Comparison of ENCODE assay signal across 30 cellular contexts in genomic region chr14:80385340-80385739, GRCh38.
"Had no signal": no experiment of that assay in that cellular context is flagged by ENCODE, and none has a peak within 500 bp of the region (broad histone marks: within the 10 kb centered on the region; RNA-seq: fewer than 3 reads in every experiment).

No MANE protein-coding gene starts in this region.

- H3K36me3 ChIP-seq: MG63, WERI-Rb-1 had no signal

- H3K9me3 Mint-ChIP-seq: activated CD4-positive, alpha-beta memory T cell treated with anti-CD3 and anti-CD28 coated beads, Interleukin-2, amount 10 ng/mL, durations not matched to agents 7 days and 5 days; activated naive CD4-positive, alpha-beta T cell treated with anti-CD3 and anti-CD28 coated beads for 36 hours; activated naive CD8-positive, alpha-beta T cell treated with anti-CD3 and anti-CD28 coated beads for 36 hours; activated T-helper 17 cell treated with anti-CD3 and anti-CD28 coated beads, Interleukin-2, amount 50 U/mL, for 72 hours had no signal

- H3K4me3 Mint-ChIP-seq: activated CD4-positive, alpha-beta memory T cell treated with anti-CD3 and anti-CD28 coated beads, Interleukin-2, amount 10 ng/mL, durations not matched to agents 7 days and 5 days; activated CD4-positive, alpha-beta T cell treated with anti-CD3 and anti-CD28 coated beads for 36 hours; activated naive CD4-positive, alpha-beta T cell treated with anti-CD3 and anti-CD28 coated beads for 36 hours; activated naive CD8-positive, alpha-beta T cell treated with anti-CD3 and anti-CD28 coated beads for 36 hours; activated T-helper 17 cell treated with anti-CD3 and anti-CD28 coated beads, Interleukin-2, amount 50 U/mL, for 72 hours; T-cell had no signal

- H3K27me3 Mint-ChIP-seq: activated CD4-positive, alpha-beta memory T cell treated with anti-CD3 and anti-CD28 coated beads, Interleukin-2, amount 10 ng/mL, durations not matched to agents 7 days and 5 days; activated CD4-positive, alpha-beta T cell treated with anti-CD3 and anti-CD28 coated beads for 36 hours; activated naive CD8-positive, alpha-beta T cell treated with anti-CD3 and anti-CD28 coated beads for 36 hours had no signal

- H3K27me3 ChIP-seq: MG63 had no signal

- H3K36me3 Mint-ChIP-seq: activated naive CD8-positive, alpha-beta T cell treated with anti-CD3 and anti-CD28 coated beads for 36 hours; T-cell had no signal

- ATAC-seq: activated CD4-positive, alpha-beta T cell treated with anti-CD3 and anti-CD28 coated beads for 36 hours; activated T-helper 17 cell treated with anti-CD3 and anti-CD28 coated beads, Interleukin-2, amount 50 U/mL, for 72 hours; Panc1; Right ventricle myocardium inferior; T-cell had no signal

- H3K9me3 ChIP-seq: MG63 had no signal

- FAIRE-seq: TTC549 had no signal

- H3K4me3 ChIP-seq: MG63, SK-N-MC had no signal

- DNase-seq: activated CD4-positive, alpha-beta memory T cell treated with anti-CD3 and anti-CD28 coated beads, Interleukin-2, amount 10 ng/mL, durations not matched to agents 7 days and 5 days; activated CD4-positive, alpha-beta T cell treated with anti-CD3 and anti-CD28 coated beads for 36 hours; activated CD4-positive, alpha-beta T cell treated with anti-CD3 and anti-CD28 coated beads, Interleukin-2, amount 50 U/mL, for 1 hour; activated gamma-delta T cell; activated naive CD4-positive, alpha-beta T cell treated with anti-CD3 and anti-CD28 coated beads for 36 hours; activated naive CD8-positive, alpha-beta T cell treated with anti-CD3 and anti-CD28 coated beads for 36 hours; activated T-cell treated with anti-CD3 and anti-CD28 coated beads for 4 hours; activated T-cell treated with anti-CD3 and anti-CD28 coated beads, Interleukin-2, amount 50 U/mL, for 48 hours; caudate nucleus; MG63; MV-4-11; NCI-H1092 treated with DMSO at 0.1 percent for 48 hours; NCI-H1417 treated with DMSO at 0.1 percent for 48 hours; NCI-H187; NCI-H2081; NCI-H446 treated with DMSO at 0.1 percent for 48 hours; NCI-H524 treated with DMSO at 0.1 percent for 48 hours; NCI-H774; NK-92 treated with Interleukin-12 subunit alpha and Interleukin-12 subunit beta, amount 100 ng/mL, for 24 hours; OCI-M1; RPMI8226; T-cell; T-helper 2 cell; T1000; WERI-Rb-1 had no signal

- H3K27ac ChIP-seq: SK-N-MC, WERI-Rb-1 had no signal

- H3K4me1 Mint-ChIP-seq: activated CD4-positive, alpha-beta memory T cell treated with anti-CD3 and anti-CD28 coated beads, Interleukin-2, amount 10 ng/mL, durations not matched to agents 7 days and 5 days; activated CD4-positive, alpha-beta T cell treated with anti-CD3 and anti-CD28 coated beads for 36 hours; activated naive CD8-positive, alpha-beta T cell treated with anti-CD3 and anti-CD28 coated beads for 36 hours; activated T-helper 17 cell treated with anti-CD3 and anti-CD28 coated beads, Interleukin-2, amount 50 U/mL, for 72 hours; T-cell had no signal

- H3K27ac Mint-ChIP-seq: activated CD4-positive, alpha-beta memory T cell treated with anti-CD3 and anti-CD28 coated beads, Interleukin-2, amount 10 ng/mL, durations not matched to agents 7 days and 5 days; activated CD4-positive, alpha-beta T cell treated with anti-CD3 and anti-CD28 coated beads for 36 hours; activated naive CD4-positive, alpha-beta T cell treated with anti-CD3 and anti-CD28 coated beads for 36 hours; activated naive CD8-positive, alpha-beta T cell treated with anti-CD3 and anti-CD28 coated beads for 36 hours; activated T-helper 17 cell treated with anti-CD3 and anti-CD28 coated beads, Interleukin-2, amount 50 U/mL, for 72 hours; T-cell had no signal
